ENCODE assay signal across 9 cellular contexts in genomic region chr1:86155061-86155806, GRCh38. TPM values are rescaled to one million over a fixed set of nuclear protein-coding genes. Genes with fewer than 3 reads are reported as not detected.
DNase-seq lines count a peak whose midpoint lies in the region; ATAC-seq and TF ChIP-seq lines count a peak whose summit lies in the region.
"Had no signal": no experiment of that assay in that cellular context is flagged by ENCODE, and none has a peak within 500 bp of the region (broad histone marks: within the 10 kb centered on the region; RNA-seq: fewer than 3 reads in every experiment).

No MANE protein-coding gene starts in this region.

- POLR2A ChIA-PET in CD8-positive, alpha-beta T cell (lab: Charles Lee): no interaction called here

- H3K36me3 Mint-ChIP-seq in CD8-positive, alpha-beta T cell: no peaks in the 10 kb centered on the region
- no peaks in the 10 kb centered on the region for H3K36me3 Mint-ChIP-seq in T-helper 17 cell (ENCODE audit: low read depth)

- H3K4me3 ChIP-seq in ascending aorta (peak overlapping the region; percentile 43 to 60), retinal pigment epithelial cell (ENCODE audit: low read length) (peak overlapping the region; percentile 51)
- no peak overlapping the region for H3K4me3 ChIP-seq in effector memory CD4-positive, alpha-beta T cell (ENCODE audit: insufficient read depth, low read depth, low read length, poor library complexity, severe bottlenecking)
- H3K4me3 ChIP-seq in CD8-positive, alpha-beta T cell (ENCODE audit: low read depth, low read length): no peak overlapping the region

- H3K27me3 ChIP-seq in ascending aorta: no peaks in the 10 kb centered on the region
- peaks cover 3% of the 10 kb centered on the region for H3K27me3 ChIP-seq in effector memory CD4-positive, alpha-beta T cell (replicated peaks; ENCODE audit: control insufficient read depth, insufficient read depth, low read length, poor library complexity, severe bottlenecking)
- H3K27me3 ChIP-seq in CD8-positive, alpha-beta T cell (ENCODE audit: insufficient read depth, low read length): peaks cover 3% of the 10 kb centered on the region

- no peaks in the 10 kb centered on the region for H3K9me3 ChIP-seq in ascending aorta
- no peaks in the 10 kb centered on the region for H3K9me3 ChIP-seq in effector memory CD4-positive, alpha-beta T cell (ENCODE audit: control insufficient read depth, low read length)
- no peaks in the 10 kb centered on the region for H3K9me3 ChIP-seq in CD8-positive, alpha-beta T cell (ENCODE audit: low read length)
- H3K9me3 ChIP-seq in T-helper 17 cell (ENCODE audit: control insufficient read depth, low read length, poor library complexity, severe bottlenecking): no peaks in the 10 kb centered on the region

- no peak overlapping the region for H3K27ac Mint-ChIP-seq in CD8-positive, alpha-beta T cell
- H3K27ac Mint-ChIP-seq in T-helper 17 cell: no peak overlapping the region

- TF ChIP-seq CTCF in ascending aorta (IDR thresholded peaks at IDR 0.05): no peak
- TF ChIP-seq CTCF in retinal pigment epithelial cell (conservative IDR thresholded peaks at IDR 0.05; ENCODE audit: low read depth, low read length): no peak
- TF ChIP-seq CTCF in CD8-positive, alpha-beta T cell (IDR thresholded peaks at IDR 0.05): no peak

- DNase-seq in ELF-1 (ENCODE audit: low read depth, low spot score) (peak; percentile 63), ascending aorta (ENCODE audit: low spot score in 2 of 2) (peak in 1 of 2 donors; percentile 58), hepatic stellate cell (ENCODE audit: low spot score) (peak; percentile 31), retinal pigment epithelial cell (ENCODE audit: low read depth) (no peak), T-helper 17 cell (no peak), T1000 (lab: John Stamatoyannopoulos, UW) (no peak)
- DNase-seq in effector memory CD4-positive, alpha-beta T cell: no peak
- no peak for DNase-seq in CD8-positive, alpha-beta T cell
- DNase-seq: activated CD8-positive, alpha-beta memory T cell treated with anti-CD3 and anti-CD28 coated beads for 24 hours had no signal

- peaks cover 0 to 4% of the 10 kb centered on the region in 2 donors for H3K4me1 ChIP-seq in ascending aorta
- H3K4me1 ChIP-seq in effector memory CD4-positive, alpha-beta T cell (ENCODE audit: control insufficient read depth, insufficient read depth, low read length, poor library complexity, severe bottlenecking): no peaks in the 10 kb centered on the region
- H3K4me1 ChIP-seq in CD8-positive, alpha-beta T cell (ENCODE audit: insufficient read depth, low read length): no peaks in the 10 kb centered on the region

- peaks cover 7% of the 10 kb centered on the region for H3K4me1 Mint-ChIP-seq in CD8-positive, alpha-beta T cell (ENCODE audit: low read depth)
- no peaks in the 10 kb centered on the region for H3K4me1 Mint-ChIP-seq in T-helper 17 cell

- no peaks in the 10 kb centered on the region for H3K9me3 Mint-ChIP-seq in CD8-positive, alpha-beta T cell

- CTCF ChIA-PET in CD8-positive, alpha-beta T cell (lab: Charles Lee): no interaction called here

- H3K27me3 Mint-ChIP-seq in CD8-positive, alpha-beta T cell (ENCODE audit: low read depth): peaks cover 26% of the 10 kb centered on the region
- peaks cover 26% of the 10 kb centered on the region for H3K27me3 Mint-ChIP-seq in T-helper 17 cell

- no peak for ATAC-seq in CD8-positive, alpha-beta T cell
- no peak for ATAC-seq in T-helper 17 cell

- intact Hi-C loops in ascending aorta (cut with DNase I): no loop called here
- intact Hi-C loops in CD8-positive, alpha-beta T cell (cut with DNase I, micrococcal nuclease): no loop called here

- H3K27ac ChIP-seq in ascending aorta: no peak overlapping the region
- H3K27ac ChIP-seq in effector memory CD4-positive, alpha-beta T cell (ENCODE audit: insufficient read depth, low read length, poor library complexity, severe bottlenecking): no peak overlapping the region
- H3K27ac ChIP-seq in CD8-positive, alpha-beta T cell (ENCODE audit: low read depth, low read length): no peak overlapping the region

- H3K4me3 Mint-ChIP-seq in CD8-positive, alpha-beta T cell: no peak overlapping the region
- H3K4me3 Mint-ChIP-seq in T-helper 17 cell: no peak overlapping the region

- H3K36me3 ChIP-seq in ascending aorta: no peaks in the 10 kb centered on the region
- no peaks in the 10 kb centered on the region for H3K36me3 ChIP-seq in effector memory CD4-positive, alpha-beta T cell (ENCODE audit: control insufficient read depth, insufficient read depth, low read length)
- no peaks in the 10 kb centered on the region for H3K36me3 ChIP-seq in CD8-positive, alpha-beta T cell (ENCODE audit: insufficient read depth, low read length)

RNA-seq across cellular contexts. Expression of gene COL24A1, which starts 1.3 kb away (rescaled TPM):
- 0.11 TPM for total RNA-seq in ascending aorta
- not detected for total RNA-seq in CD8-positive, alpha-beta T cell
- total RNA-seq in T-helper 17 cell: 1 to 10 TPM in 1 of 2 donors, under 1 TPM in 1; 0.94 to 3.3 TPM

Comparison
In these comparisons a context has a peak if more than half of its experiments do, and no peak if none do; other contexts are left out.
1. DNase-seq: peak in ELF-1 (single experiment) and hepatic stellate cell (single experiment); none in retinal pigment epithelial cell (single experiment), effector memory CD4-positive, alpha-beta T cell (0 of 3), CD8-positive, alpha-beta T cell (0 of 7), T-helper 17 cell (0 of 3) and T1000 (single experiment).
2. H3K4me3 ChIP-seq: peak in ascending aorta (2 of 2) and retinal pigment epithelial cell (single experiment); none in effector memory CD4-positive, alpha-beta T cell (single experiment) and CD8-positive, alpha-beta T cell (single experiment).